ENCODE assay signal across 34 cellular contexts in genomic region chr10:34087095-34087418, GRCh38.
"Had no signal": no experiment of that assay in that cellular context is flagged by ENCODE, and none has a peak within 500 bp of the region (broad histone marks: within the 10 kb centered on the region; RNA-seq: fewer than 3 reads in every experiment).

No MANE protein-coding gene starts in this region.

- H3K9me3 Mint-ChIP-seq: activated naive CD4-positive, alpha-beta T cell treated with anti-CD3 and anti-CD28 coated beads, Interleukin-2, amount 50 U/mL, for 24 hours had no signal

- H3K27me3 Mint-ChIP-seq: activated CD4-positive, alpha-beta memory T cell treated with anti-CD3 and anti-CD28 coated beads for 36 hours; activated CD4-positive, alpha-beta T cell treated with anti-CD3 and anti-CD28 coated beads, Interleukin-2, amount 10 ng/mL, durations not matched to agents 24 days and 14 days; activated CD8-positive, alpha-beta memory T cell treated with anti-CD3 and anti-CD28 coated beads, Interleukin-2, amount 10 ng/mL, durations not matched to agents 7 days and 5 days; activated naive CD4-positive, alpha-beta T cell treated with anti-CD3 and anti-CD28 coated beads, Interleukin-2, amount 50 U/mL, for 24 hours; activated naive CD8-positive, alpha-beta T cell treated with anti-CD3 and anti-CD28 coated beads, Interleukin-2, amount 50 U/mL, for 24 hours; central memory CD8-positive, alpha-beta T cell; dendritic cell treated with granulocyte-macrophage colony-stimulating factor and Interleukin-4, amounts not matched to agents 40 ng/mL and 50 ng/mL, for 4 days had no signal

- DNase-seq: activated CD4-positive, alpha-beta memory T cell treated with anti-CD3 and anti-CD28 coated beads for 36 hours; activated CD4-positive, alpha-beta T cell treated with anti-CD3 and anti-CD28 coated beads for 36 hours; activated CD4-positive, alpha-beta T cell treated with anti-CD3 and anti-CD28 coated beads, Interleukin-2, amount 10 ng/mL, durations not matched to agents 24 days and 14 days; activated CD4-positive, CD25-positive, alpha-beta regulatory T cell; activated CD4-positive, CD25-positive, alpha-beta regulatory T cell treated with anti-CD3 and anti-CD28 coated beads, Interleukin-2, amount 50 U/mL, for 72 hours; activated CD8-positive, alpha-beta memory T cell treated with anti-CD3 and anti-CD28 coated beads, Interleukin-2, amount 10 ng/mL, durations not matched to agents 7 days and 5 days; activated CD8-positive, alpha-beta memory T cell treated with anti-CD3 and anti-CD28 coated beads, Interleukin-2, amount 50 U/mL, for 4 hours; activated CD8-positive, alpha-beta T cell treated with anti-CD3 and anti-CD28 coated beads, Interleukin-2, amount 10 ng/mL, durations not matched to agents 7 days and 5 days; activated effector memory CD4-positive, alpha-beta T cell treated with anti-CD3 and anti-CD28 coated beads, Interleukin-2, amount 50 U/mL, for 16 hours; activated naive CD4-positive, alpha-beta T cell treated with anti-CD3 and anti-CD28 coated beads for 36 hours; activated naive CD8-positive, alpha-beta T cell treated with anti-CD3 and anti-CD28 coated beads for 36 hours; activated naive CD8-positive, alpha-beta T cell treated with anti-CD3 and anti-CD28 coated beads, Interleukin-2, amount 50 U/mL, for 24 hours; activated T-cell treated with anti-CD3 and anti-CD28 coated beads, Interleukin-2, amount 50 U/mL, for 1 hour; activated T-cell treated with anti-CD3 and anti-CD28 coated beads, Interleukin-2, amount 50 U/mL, for 48 hours; amygdala; aorta; body of pancreas; dorsolateral prefrontal cortex; effector memory CD4-positive, alpha-beta T cell; endodermal cell; foreskin keratinocyte; gastrocnemius medialis; glutamatergic neuron; T-helper 1 cell; T-helper 2 cell had no signal

- H3K27me3 ChIP-seq: adrenal gland, body of pancreas, cardiac muscle cell, foreskin keratinocyte, gastrocnemius medialis had no signal

- H3K4me3 ChIP-seq: adrenal gland, body of pancreas, cardiac muscle cell, coronary artery, dorsolateral prefrontal cortex, gastrocnemius medialis had no signal

- H3K27ac Mint-ChIP-seq: activated CD4-positive, alpha-beta memory T cell treated with anti-CD3 and anti-CD28 coated beads for 36 hours; activated CD4-positive, alpha-beta T cell treated with anti-CD3 and anti-CD28 coated beads for 36 hours; activated CD4-positive, alpha-beta T cell treated with anti-CD3 and anti-CD28 coated beads, Interleukin-2, amount 10 ng/mL, durations not matched to agents 24 days and 14 days; activated CD8-positive, alpha-beta memory T cell treated with anti-CD3 and anti-CD28 coated beads, Interleukin-2, amount 10 ng/mL, durations not matched to agents 7 days and 5 days; activated CD8-positive, alpha-beta T cell treated with anti-CD3 and anti-CD28 coated beads, Interleukin-2, amount 10 ng/mL, durations not matched to agents 7 days and 5 days; activated naive CD4-positive, alpha-beta T cell treated with anti-CD3 and anti-CD28 coated beads for 36 hours; activated naive CD4-positive, alpha-beta T cell treated with anti-CD3 and anti-CD28 coated beads, Interleukin-2, amount 50 U/mL, for 24 hours; activated naive CD8-positive, alpha-beta T cell treated with anti-CD3 and anti-CD28 coated beads for 36 hours; activated naive CD8-positive, alpha-beta T cell treated with anti-CD3 and anti-CD28 coated beads, Interleukin-2, amount 50 U/mL, for 24 hours; activated T-helper 1 cell treated with anti-CD3 and anti-CD28 coated beads, Interleukin-12 subunit alpha, Interleukin-12 subunit beta, Interleukin-2, Interleukin-4 antibody, amounts not matched to agents 30 ng/mL and 10 ng/mL and 1 ng/mL, durations not matched to agents 14 hours and 24 hours and 36 hours; activated T-helper 2 cell treated with anti-CD3 and anti-CD28 coated beads, Interferon-gamma antibody, Interleukin-2, Interleukin-4, amounts not matched to agents 10 μg/mL and 5 μg/mL and 100 μg/mL, durations not matched to agents 14 hours and 24 hours and 36 hours; dendritic cell treated with granulocyte-macrophage colony-stimulating factor and Interleukin-4, amounts not matched to agents 40 ng/mL and 50 ng/mL, for 4 days; endodermal cell had no signal

- ATAC-seq: activated CD4-positive, alpha-beta T cell treated with anti-CD3 and anti-CD28 coated beads for 36 hours; activated CD8-positive, alpha-beta memory T cell treated with anti-CD3 and anti-CD28 coated beads, Interleukin-2, amount 10 ng/mL, durations not matched to agents 7 days and 5 days; activated CD8-positive, alpha-beta T cell treated with anti-CD3 and anti-CD28 coated beads, Interleukin-2, amount 10 ng/mL, durations not matched to agents 7 days and 5 days; activated naive CD8-positive, alpha-beta T cell treated with anti-CD3 and anti-CD28 coated beads, Interleukin-2, amount 50 U/mL, for 24 hours; body of pancreas; esophagus mucosa; foreskin keratinocyte; gastrocnemius medialis had no signal

- H3K36me3 Mint-ChIP-seq: activated CD4-positive, alpha-beta memory T cell treated with anti-CD3 and anti-CD28 coated beads for 36 hours; activated CD8-positive, alpha-beta memory T cell treated with anti-CD3 and anti-CD28 coated beads, Interleukin-2, amount 10 ng/mL, durations not matched to agents 7 days and 5 days; activated naive CD4-positive, alpha-beta T cell treated with anti-CD3 and anti-CD28 coated beads, Interleukin-2, amount 50 U/mL, for 24 hours; activated naive CD8-positive, alpha-beta T cell treated with anti-CD3 and anti-CD28 coated beads for 36 hours had no signal

- H3K27ac ChIP-seq: adrenal gland, body of pancreas, cardiac muscle cell, coronary artery, dorsolateral prefrontal cortex, foreskin keratinocyte, gastrocnemius medialis had no signal

- H3K9me3 ChIP-seq: adrenal gland, body of pancreas had no signal

- H3K4me1 ChIP-seq: adrenal gland, body of pancreas, foreskin keratinocyte, gastrocnemius medialis had no signal

- H3K4me1 Mint-ChIP-seq: activated CD4-positive, alpha-beta T cell treated with anti-CD3 and anti-CD28 coated beads for 36 hours; activated CD4-positive, alpha-beta T cell treated with anti-CD3 and anti-CD28 coated beads, Interleukin-2, amount 10 ng/mL, durations not matched to agents 24 days and 14 days; activated CD8-positive, alpha-beta memory T cell treated with anti-CD3 and anti-CD28 coated beads, Interleukin-2, amount 10 ng/mL, durations not matched to agents 7 days and 5 days; activated naive CD4-positive, alpha-beta T cell treated with anti-CD3 and anti-CD28 coated beads, Interleukin-2, amount 50 U/mL, for 24 hours; activated naive CD8-positive, alpha-beta T cell treated with anti-CD3 and anti-CD28 coated beads for 36 hours; activated naive CD8-positive, alpha-beta T cell treated with anti-CD3 and anti-CD28 coated beads, Interleukin-2, amount 50 U/mL, for 24 hours; central memory CD8-positive, alpha-beta T cell; endodermal cell had no signal

- H3K4me3 Mint-ChIP-seq: activated CD4-positive, alpha-beta memory T cell treated with anti-CD3 and anti-CD28 coated beads for 36 hours; activated CD4-positive, alpha-beta T cell treated with anti-CD3 and anti-CD28 coated beads for 36 hours; activated CD4-positive, alpha-beta T cell treated with anti-CD3 and anti-CD28 coated beads, Interleukin-2, amount 10 ng/mL, durations not matched to agents 24 days and 14 days; activated CD8-positive, alpha-beta memory T cell treated with anti-CD3 and anti-CD28 coated beads, Interleukin-2, amount 10 ng/mL, durations not matched to agents 7 days and 5 days; activated CD8-positive, alpha-beta T cell treated with anti-CD3 and anti-CD28 coated beads, Interleukin-2, amount 10 ng/mL, durations not matched to agents 7 days and 5 days; activated naive CD4-positive, alpha-beta T cell treated with anti-CD3 and anti-CD28 coated beads for 36 hours; activated naive CD4-positive, alpha-beta T cell treated with anti-CD3 and anti-CD28 coated beads, Interleukin-2, amount 50 U/mL, for 24 hours; activated naive CD8-positive, alpha-beta T cell treated with anti-CD3 and anti-CD28 coated beads for 36 hours; activated naive CD8-positive, alpha-beta T cell treated with anti-CD3 and anti-CD28 coated beads, Interleukin-2, amount 50 U/mL, for 24 hours; activated T-helper 1 cell treated with anti-CD3 and anti-CD28 coated beads, Interleukin-12 subunit alpha, Interleukin-12 subunit beta, Interleukin-2, Interleukin-4 antibody, amounts not matched to agents 30 ng/mL and 10 ng/mL and 1 ng/mL, durations not matched to agents 14 hours and 24 hours and 36 hours; central memory CD8-positive, alpha-beta T cell; dendritic cell treated with granulocyte-macrophage colony-stimulating factor and Interleukin-4, amounts not matched to agents 40 ng/mL and 50 ng/mL, for 4 days; endodermal cell had no signal

- H3K36me3 ChIP-seq: adrenal gland, cardiac muscle cell, gastrocnemius medialis had no signal
